ENCODE assay signal across 14 cellular contexts in the genomic region with DNA sequence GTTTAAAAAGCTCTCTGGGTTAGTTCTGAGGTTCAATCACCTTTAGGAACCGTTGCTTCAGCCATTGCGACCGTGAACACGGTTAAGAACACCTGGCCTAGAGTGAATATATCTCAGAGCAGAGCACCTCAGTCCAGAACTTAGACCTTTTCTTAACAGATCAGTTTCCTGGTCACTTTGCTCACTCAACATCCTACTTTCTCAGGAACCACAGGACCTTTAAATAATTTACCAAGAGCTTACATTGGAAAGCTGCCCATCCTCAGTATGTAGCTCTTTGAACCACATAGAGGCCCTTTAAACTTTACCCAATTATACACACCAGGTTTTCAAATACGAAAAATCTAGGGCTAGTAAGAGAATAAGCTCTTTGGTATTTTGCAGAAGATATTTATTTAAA.
DNase-seq lines count a peak whose midpoint lies in the region; ATAC-seq, FAIRE-seq and TF ChIP-seq lines count a peak whose summit lies in the region.
"Had no signal": no experiment of that assay in that cellular context is flagged by ENCODE, and none has a peak within 500 bp of the region (broad histone marks: within the 10 kb centered on the region; RNA-seq: fewer than 3 reads in every experiment).

No MANE protein-coding gene starts in this region.

- no peak overlapping the region for H3K4me3 ChIP-seq in cardiac muscle cell
- no peak overlapping the region for H3K4me3 ChIP-seq in small intestine (ENCODE audit: low read depth in 1 of 2, low read length in 2 of 2)

- ATAC-seq in Right ventricle myocardium inferior: no peak
- ATAC-seq in HG03045 (IDR thresholded peaks at IDR 0.05; ENCODE audit: unreplicated experiment): peak; percentile 37
- no peak for ATAC-seq in SK-N-SH treated with all-trans-retinoic acid at 6 μM for 48 hours
- ATAC-seq: HCT116 had no signal

- H3K4me1 ChIP-seq in cardiac muscle cell (ENCODE audit: low read depth): no peaks in the 10 kb centered on the region
- no peaks in the 10 kb centered on the region for H3K4me1 ChIP-seq in small intestine (ENCODE audit: control insufficient read depth in 2 of 2, insufficient read depth in 1 of 2, low read depth in 1 of 2, low read length in 1 of 2)

- no peaks in the 10 kb centered on the region for H3K27me3 ChIP-seq in cardiac muscle cell
- H3K27me3 ChIP-seq in small intestine (ENCODE audit: control insufficient read depth in 2 of 2, insufficient read depth in 2 of 2, low read length in 2 of 2): no peaks in the 10 kb centered on the region

- H3K36me3 ChIP-seq in cardiac muscle cell: no peaks in the 10 kb centered on the region
- no peaks in the 10 kb centered on the region for H3K36me3 ChIP-seq in small intestine (ENCODE audit: control insufficient read depth in 2 of 2, insufficient read depth in 2 of 2, low read length in 2 of 2)

- intact Hi-C loops in Right ventricle myocardium inferior (cut with DNase I): no loop called here

- H3K27ac ChIP-seq in cardiac muscle cell: peak overlapping the region; percentile 2
- H3K27ac ChIP-seq in small intestine (ENCODE audit: low read depth in 1 of 2, low read length in 1 of 2): no peak overlapping the region
- H3K27ac ChIP-seq: 22Rv1 had no signal

- WGBS in small intestine, 3 donors: 87 to 91% (median 87%) methylated on average over 5 of the region's 5 CpGs

- no peaks in the 10 kb centered on the region for H3K9me3 ChIP-seq in cardiac muscle cell (ENCODE audit: low read depth)
- H3K9me3 ChIP-seq in small intestine (ENCODE audit: control insufficient read depth, low read depth): no peaks in the 10 kb centered on the region

- no peak for FAIRE-seq in small intestine (lab: Jason Lieb, UNC)

- DNase-seq in cardiac muscle cell (ENCODE audit: low read depth in 1 of 2, low spot score in 1 of 2) (no peak), Right ventricle myocardium inferior (ENCODE audit: missing footprints) (no peak), RPMI7951 (ENCODE audit: low read depth) (peak; percentile 7), SIG-M5 (lab: John Stamatoyannopoulos, UW) (no peak), hippocampal formation (lab: John Stamatoyannopoulos, UW) (no peak), small intestine (no peak)
- DNase-seq: central memory CD4-positive, alpha-beta T cell; EL; foreskin melanocyte; NCI-H2171 treated with DMSO at 0.1 percent for 48 hours had no signal

- TF ChIP-seq CTCF in cardiac muscle cell (IDR thresholded peaks at IDR 0.05; ENCODE audit: low read depth, low read length): no peak

TF ChIP-seq in SK-N-SH treated with all-trans-retinoic acid at 6 μM for 48 hours, 23 proteins besides CTCF, POLR2A, EP300 and RAD21:
- no peak for TF ChIP-seq RARB (CRISPR knock-in tag; IDR thresholded peaks at IDR 0.05)
- no peak for TF ChIP-seq TCF4 (CRISPR knock-in tag; IDR thresholded peaks at IDR 0.05; ENCODE audit: borderline replicate concordance)
- TF ChIP-seq CREB5 (CRISPR knock-in tag; IDR thresholded peaks at IDR 0.05; ENCODE audit: low read depth): no peak
- no peak for TF ChIP-seq TSHZ2 (CRISPR knock-in tag; IDR thresholded peaks at IDR 0.05)
- TF ChIP-seq PPARA (CRISPR knock-in tag; IDR thresholded peaks at IDR 0.05; ENCODE audit: borderline replicate concordance): no peak
- TF ChIP-seq ZFP30 (CRISPR knock-in tag; IDR thresholded peaks at IDR 0.05): no peak
- TF ChIP-seq ZNF70 (CRISPR knock-in tag; IDR thresholded peaks at IDR 0.05): no peak
- TF ChIP-seq ZNF565 (CRISPR knock-in tag; conservative IDR thresholded peaks at IDR 0.05; ENCODE audit: low read depth): no peak
- TF ChIP-seq, protein P1, sequence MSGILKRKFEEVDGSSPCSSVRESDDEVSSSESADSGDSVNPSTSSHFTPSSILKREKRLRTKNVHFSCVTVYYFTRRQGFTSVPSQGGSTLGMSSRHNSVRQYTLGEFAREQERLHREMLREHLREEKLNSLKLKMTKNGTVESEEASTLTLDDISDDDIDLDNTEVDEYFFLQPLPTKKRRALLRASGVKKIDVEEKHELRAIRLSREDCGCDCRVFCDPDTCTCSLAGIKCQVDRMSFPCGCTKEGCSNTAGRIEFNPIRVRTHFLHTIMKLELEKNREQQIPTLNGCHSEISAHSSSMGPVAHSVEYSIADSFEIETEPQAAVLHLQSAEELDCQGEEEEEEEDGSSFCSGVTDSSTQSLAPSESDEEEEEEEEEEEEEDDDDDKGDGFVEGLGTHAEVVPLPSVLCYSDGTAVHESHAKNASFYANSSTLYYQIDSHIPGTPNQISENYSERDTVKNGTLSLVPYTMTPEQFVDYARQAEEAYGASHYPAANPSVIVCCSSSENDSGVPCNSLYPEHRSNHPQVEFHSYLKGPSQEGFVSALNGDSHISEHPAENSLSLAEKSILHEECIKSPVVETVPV (CRISPR knock-in tag; IDR thresholded peaks at IDR 0.05): no peak
- TF ChIP-seq GLIS3 (CRISPR knock-in tag; IDR thresholded peaks at IDR 0.05): no peak
- no peak for TF ChIP-seq CSDC2 (CRISPR knock-in tag; IDR thresholded peaks at IDR 0.05)
- TF ChIP-seq SNAI2 (CRISPR knock-in tag; IDR thresholded peaks at IDR 0.05): no peak
- TF ChIP-seq ZNF8 (CRISPR knock-in tag; IDR thresholded peaks at IDR 0.05): no peak
- TF ChIP-seq ISL1 (CRISPR knock-in tag; IDR thresholded peaks at IDR 0.05): no peak
- no peak for TF ChIP-seq ARNTL (CRISPR knock-in tag; IDR thresholded peaks at IDR 0.05; ENCODE audit: borderline replicate concordance, low read depth)
- TF ChIP-seq POU6F1 (CRISPR knock-in tag; IDR thresholded peaks at IDR 0.05; ENCODE audit: borderline replicate concordance, low read depth): no peak
- TF ChIP-seq BACH2 (CRISPR knock-in tag; IDR thresholded peaks at IDR 0.05; ENCODE audit: borderline replicate concordance): no peak
- TF ChIP-seq, protein P2, sequence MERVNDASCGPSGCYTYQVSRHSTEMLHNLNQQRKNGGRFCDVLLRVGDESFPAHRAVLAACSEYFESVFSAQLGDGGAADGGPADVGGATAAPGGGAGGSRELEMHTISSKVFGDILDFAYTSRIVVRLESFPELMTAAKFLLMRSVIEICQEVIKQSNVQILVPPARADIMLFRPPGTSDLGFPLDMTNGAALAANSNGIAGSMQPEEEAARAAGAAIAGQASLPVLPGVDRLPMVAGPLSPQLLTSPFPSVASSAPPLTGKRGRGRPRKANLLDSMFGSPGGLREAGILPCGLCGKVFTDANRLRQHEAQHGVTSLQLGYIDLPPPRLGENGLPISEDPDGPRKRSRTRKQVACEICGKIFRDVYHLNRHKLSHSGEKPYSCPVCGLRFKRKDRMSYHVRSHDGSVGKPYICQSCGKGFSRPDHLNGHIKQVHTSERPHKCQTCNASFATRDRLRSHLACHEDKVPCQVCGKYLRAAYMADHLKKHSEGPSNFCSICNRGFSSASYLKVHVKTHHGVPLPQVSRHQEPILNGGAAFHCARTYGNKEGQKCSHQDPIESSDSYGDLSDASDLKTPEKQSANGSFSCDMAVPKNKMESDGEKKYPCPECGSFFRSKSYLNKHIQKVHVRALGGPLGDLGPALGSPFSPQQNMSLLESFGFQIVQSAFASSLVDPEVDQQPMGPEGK (CRISPR knock-in tag; IDR thresholded peaks at IDR 0.05; ENCODE audit: borderline replicate concordance): no peak
